ENCODE assay signal across 8 cellular contexts in the genomic region with DNA sequence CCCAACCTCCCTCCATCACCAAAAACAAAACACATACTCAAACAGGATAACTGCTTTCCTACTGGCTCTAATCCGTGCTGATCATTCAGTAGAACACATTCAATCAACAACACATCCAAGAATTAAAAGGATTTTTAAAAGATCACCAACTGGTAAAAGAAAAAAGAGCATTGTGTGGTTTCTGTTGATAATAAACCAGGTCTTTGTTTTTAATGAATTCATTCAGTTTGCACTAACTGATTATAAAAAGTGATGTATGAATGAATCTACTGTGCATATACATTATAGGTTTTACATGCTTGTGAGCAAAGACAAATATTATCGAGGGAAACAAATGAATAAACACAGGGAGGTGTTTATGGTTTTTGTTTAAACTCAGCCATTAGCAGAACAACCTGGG.
"Had no signal": no experiment of that assay in that cellular context is flagged by ENCODE, and none has a peak within 500 bp of the region (broad histone marks: within the 10 kb centered on the region; RNA-seq: fewer than 3 reads in every experiment).

No MANE protein-coding gene starts in this region.

- H3K9ac ChIP-seq: GM23248 had no signal

- DNase-seq: GM23248, GOT3, H7, IMR-90, KG1 had no signal

- H3K4me1 ChIP-seq: HAP-1 had no signal

- ATAC-seq: HCT116, K562 had no signal

- H3K9me3 ChIP-seq: HAP-1 had no signal

- H3K27ac ChIP-seq: GM23248 had no signal

- H2AFZ ChIP-seq: GM23248 had no signal

- H3K4me3 ChIP-seq: GM23248, HAP-1, K562 had no signal
